In the genomic region with DNA sequence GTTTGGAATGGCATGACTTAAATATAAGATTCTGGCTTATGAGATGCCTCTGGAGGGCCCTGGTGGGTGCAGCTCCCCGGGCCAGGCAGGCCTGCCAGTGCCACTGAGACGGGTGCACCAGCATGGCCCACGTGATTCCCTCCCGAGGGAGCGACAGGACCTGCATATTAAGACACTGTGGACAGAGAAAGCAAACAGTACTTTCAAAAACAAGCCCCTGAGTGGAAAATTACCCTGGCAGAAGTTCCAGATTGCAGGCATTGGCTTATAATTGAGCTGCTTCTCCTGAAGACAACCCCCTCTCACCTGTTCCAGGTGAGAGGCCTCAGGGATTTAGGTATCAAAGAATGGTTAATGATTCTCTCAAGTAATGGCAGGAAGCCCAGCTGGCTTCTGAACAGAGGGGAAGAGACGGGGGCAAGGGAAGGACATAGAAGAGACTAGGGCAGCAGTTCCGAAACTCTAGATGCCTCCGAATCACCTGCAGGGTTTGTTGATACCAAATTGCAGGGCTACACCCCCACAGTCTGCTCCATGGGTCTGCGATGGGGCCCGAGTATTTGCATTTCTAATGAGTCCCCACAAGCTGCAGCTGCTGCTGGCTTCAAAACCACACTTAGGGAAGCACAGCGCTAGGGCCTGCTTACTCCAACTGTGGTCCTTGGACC, we compare ENCODE assay signal across 15 cellular contexts.
A peak's percentile ranks its signal among the peaks of the same experiment; 100 is the strongest.
DNase-seq lines count a peak whose midpoint lies in the region; ATAC-seq, FAIRE-seq and TF ChIP-seq lines count a peak whose summit lies in the region.
"Had no signal": no experiment of that assay in that cellular context is flagged by ENCODE, and none has a peak within 500 bp of the region (broad histone marks: within the 10 kb centered on the region; RNA-seq: fewer than 3 reads in every experiment).

No MANE protein-coding gene starts in this region.

- no peaks in the 10 kb centered on the region for H3K79me2 ChIP-seq in HepG2 (ENCODE audit: insufficient read depth, low read length)

- H3K4me3 Mint-ChIP-seq in activated T-helper 1 cell treated with anti-CD3 and anti-CD28 coated beads, Interleukin-12 subunit alpha, Interleukin-12 subunit beta, Interleukin-2, Interleukin-4 antibody, amounts not matched to agents 30 ng/mL and 10 ng/mL and 1 ng/mL, durations not matched to agents 14 hours and 24 hours and 36 hours, result no peak overlapping the region
- H3K4me3 Mint-ChIP-seq: activated CD4-positive, alpha-beta T cell treated with anti-CD3 and anti-CD28 coated beads, Interleukin-2, amount 10 ng/mL, durations not matched to agents 24 days and 14 days; neural crest cell had no signal

- TF ChIP-seq EP300 in HepG2 (IDR thresholded peaks at IDR 0.05; ENCODE audit: low read depth in 2 of 2, low read length in 2 of 2), result no peak
- TF ChIP-seq EP300 in HepG2 (CRISPR knock-in tag; IDR thresholded peaks at IDR 0.05; ENCODE audit: borderline replicate concordance), result no peak
- TF ChIP-seq EP300 in transverse colon (IDR thresholded peaks at IDR 0.05; ENCODE audit: low read depth), result no peak

- no peak overlapping the region for H3K4ac ChIP-seq in mesenchymal stem cell (ENCODE audit: low read depth in 1 of 2, low read length in 2 of 2)

- no peak overlapping the region for H2BK15ac ChIP-seq in mesenchymal stem cell (ENCODE audit: low read depth, poor library complexity, severe bottlenecking)

- H4K91ac ChIP-seq in mesenchymal stem cell (ENCODE audit: low read length), result no peak overlapping the region

- FAIRE-seq in HepG2 (lab: Jason Lieb, UNC), result no peak
- FAIRE-seq: HTR-8/SVneo had no signal

- no peak overlapping the region for H3K23ac ChIP-seq in mesenchymal stem cell (ENCODE audit: low read length in 2 of 2)

- no peak overlapping the region for H3K14ac ChIP-seq in mesenchymal stem cell (ENCODE audit: low read length in 2 of 2)

- H2BK5ac ChIP-seq in mesenchymal stem cell (ENCODE audit: low read depth, low read length, poor library complexity, severe bottlenecking), result no peak overlapping the region

- no peak for TF ChIP-seq RAD21 in HepG2 (CRISPR knock-in tag; IDR thresholded peaks at IDR 0.05)

- no peak overlapping the region for H3K4me2 ChIP-seq in HepG2 (ENCODE audit: low read depth, low read length)
- H3K4me2 ChIP-seq in mesenchymal stem cell (ENCODE audit: low read length, poor library complexity, severe bottlenecking), result no peak overlapping the region
- H3K4me2 ChIP-seq: SK-N-SH had no signal

- WGBS in HepG2 (ENCODE audit: low lambda C conversion rate), result 4% methylated on average over 11 of the region's 11 CpGs
- WGBS in transverse colon (ENCODE audit: low coverage in 1 of 2), 2 donors, result 35% methylated on average over 11 of the region's 11 CpGs; no CpG with 5 or more reads in 1 of the 2 donors
- WGBS in mesenchymal stem cell, result 59% methylated on average over 11 of the region's 11 CpGs

- H3K27ac ChIP-seq in HepG2 (ENCODE audit: extremely low read length, insufficient read depth, low read length) (no peak overlapping the region), transverse colon (peak overlapping the region; percentile 66 to 78 (median 75)), mesenchymal stem cell (ENCODE audit: low read length, poor library complexity, severe bottlenecking) (no peak overlapping the region)

- no peaks in the 10 kb centered on the region for H3K27me3 Mint-ChIP-seq in activated T-helper 1 cell treated with anti-CD3 and anti-CD28 coated beads, Interleukin-12 subunit alpha, Interleukin-12 subunit beta, Interleukin-2, Interleukin-4 antibody, amounts not matched to agents 30 ng/mL and 10 ng/mL and 1 ng/mL, durations not matched to agents 14 hours and 24 hours and 36 hours (ENCODE audit: insufficient read depth)
- H3K27me3 Mint-ChIP-seq: activated CD4-positive, alpha-beta T cell treated with anti-CD3 and anti-CD28 coated beads, Interleukin-2, amount 10 ng/mL, durations not matched to agents 24 days and 14 days had no signal

- no peak overlapping the region for H2BK120ac ChIP-seq in mesenchymal stem cell (ENCODE audit: low read depth, low read length)

- no peak overlapping the region for H3K18ac ChIP-seq in mesenchymal stem cell (ENCODE audit: low read depth in 1 of 2, low read length in 2 of 2)

- in situ Hi-C loops in HepG2 (cut with HindIII; ENCODE audit: extremely low pct_ligation_motif_present, low pct_unique_long_range_greater_than_20kb), result no loop called here
- in situ Hi-C loops in transverse colon (cut with MboI; ENCODE audit: low pct_ligation_motif_present in 1 of 4, low pct_unique_long_range_greater_than_20kb in 1 of 4, low sequenced_read_pairs in 3 of 4), result no loop called here

- H3K9ac ChIP-seq in HepG2 (ENCODE audit: insufficient read depth, low read depth, low read length) (no peak overlapping the region), mesenchymal stem cell (ENCODE audit: low read length) (no peak overlapping the region)
- H3K9ac ChIP-seq: SK-N-SH had no signal

- H3K36me3 Mint-ChIP-seq in activated T-helper 1 cell treated with anti-CD3 and anti-CD28 coated beads, Interleukin-12 subunit alpha, Interleukin-12 subunit beta, Interleukin-2, Interleukin-4 antibody, amounts not matched to agents 30 ng/mL and 10 ng/mL and 1 ng/mL, durations not matched to agents 14 hours and 24 hours and 36 hours (ENCODE audit: low read depth), result no peaks in the 10 kb centered on the region

- H3K9me3 ChIP-seq in HepG2 (ENCODE audit: low read length), result no peaks in the 10 kb centered on the region
- no peaks in the 10 kb centered on the region for H3K9me3 ChIP-seq in transverse colon
- H3K9me3 ChIP-seq in mesenchymal stem cell (ENCODE audit: control insufficient read depth, low read length), result no peaks in the 10 kb centered on the region
- H3K9me3 ChIP-seq: SK-N-SH had no signal

- DNase-seq in NCI-H1436 treated with DMSO at 0.1 percent for 48 hours (lab: John Stamatoyannopoulos, UW) (peak; percentile 99), SW480 (ENCODE audit: low spot score) (peak; percentile 67), HepG2 (ENCODE audit: low spot score) (no peak), transverse colon (peak; percentile 73), mesenchymal stem cell (no peak)
- DNase-seq in activated T-helper 1 cell treated with anti-CD3 and anti-CD28 coated beads, Interleukin-12 subunit alpha, Interleukin-12 subunit beta, Interleukin-2, Interleukin-4 antibody, amounts not matched to agents 30 ng/mL and 10 ng/mL and 1 ng/mL, durations not matched to agents 14 hours and 24 hours and 36 hours (ENCODE audit: low spot score), result no peak
- DNase-seq: activated CD4-positive, alpha-beta T cell treated with anti-CD3 and anti-CD28 coated beads, Interleukin-2, amount 10 ng/mL, durations not matched to agents 24 days and 14 days; activated naive CD4-positive, alpha-beta T cell treated with anti-CD3 and anti-CD28 coated beads, Interleukin-2, amount 50 U/mL, for 16 hours; effector memory CD4-positive, alpha-beta T cell; NCI-H82; SK-N-SH; stimulated activated CD4-positive, alpha-beta T cell treated with anti-CD3 and anti-CD28 coated beads, Interleukin-4, amount 100 ng/mL, for 24 hours had no signal

- H3K4me1 ChIP-seq in HepG2 (ENCODE audit: insufficient read depth, low read length), result 0 out of 2 replicates have a peak, but pooled peaks cover 5% of the 10 kb centered on the region
- peaks cover 0 to 45% (median 16%) of the 10 kb centered on the region in 4 donors for H3K4me1 ChIP-seq in transverse colon
- no peaks in the 10 kb centered on the region for H3K4me1 ChIP-seq in mesenchymal stem cell (ENCODE audit: control insufficient read depth, insufficient read depth, low read depth, low read length)

- no TSS peak for BruUV-seq in HepG2 (replicated peaks; lab: Mats Ljungman, UMichigan)

- H3K27me3 ChIP-seq in HepG2 (ENCODE audit: control insufficient read depth in 1 of 2, insufficient read depth in 2 of 2, low read length in 2 of 2) (peaks cover 0 to 25% of the 10 kb centered on the region in 2 experiments; a peak in 2 of 5 replicates), transverse colon (no peaks in the 10 kb centered on the region), mesenchymal stem cell (ENCODE audit: control insufficient read depth in 1 of 2, insufficient read depth in 1 of 2, low read length in 2 of 2) (peaks cover 0 to 47% of the 10 kb centered on the region in 2 experiments)

- intact Hi-C loops in HepG2 (cut with micrococcal nuclease; ENCODE audit: unreplicated experiment) (no loop called here), transverse colon (cut with DNase I; ENCODE audit: low total_unique reads) (no loop called here)
- intact Hi-C loops in activated T-helper 1 cell treated with anti-CD3 and anti-CD28 coated beads, Interleukin-12 subunit alpha, Interleukin-12 subunit beta, Interleukin-2, Interleukin-4 antibody, amounts not matched to agents 30 ng/mL and 10 ng/mL and 1 ng/mL, durations not matched to agents 14 hours and 24 hours and 36 hours (cut with micrococcal nuclease), result no loop called here

- H2AFZ ChIP-seq in HepG2 (ENCODE audit: low read length) (no peak overlapping the region), mesenchymal stem cell (ENCODE audit: low read depth, low read length) (no peak overlapping the region)

- CTCF ChIA-PET in HepG2 (lab: Yijun Ruan, JAX; ENCODE audit: low intra/inter-chr PET ratio, low total read pairs), result no interaction called here

- no peaks in the 10 kb centered on the region for H3K79me1 ChIP-seq in mesenchymal stem cell (replicated peaks; ENCODE audit: low read length, poor library complexity, severe bottlenecking)

- ATAC-seq in HepG2 (no peak), HG02798 (IDR thresholded peaks at IDR 0.05; ENCODE audit: poor library complexity, unreplicated experiment) (no peak)

- no peak overlapping the region for H3K27ac Mint-ChIP-seq in activated T-helper 1 cell treated with anti-CD3 and anti-CD28 coated beads, Interleukin-12 subunit alpha, Interleukin-12 subunit beta, Interleukin-2, Interleukin-4 antibody, amounts not matched to agents 30 ng/mL and 10 ng/mL and 1 ng/mL, durations not matched to agents 14 hours and 24 hours and 36 hours
- H3K27ac Mint-ChIP-seq: activated CD4-positive, alpha-beta T cell treated with anti-CD3 and anti-CD28 coated beads, Interleukin-2, amount 10 ng/mL, durations not matched to agents 24 days and 14 days had no signal

- H3K4me3 ChIP-seq in HepG2 (replicated peaks in 1 of 3; ENCODE audit: insufficient read depth in 1 of 3, low read depth in 2 of 3, low read length in 3 of 3) (no peak overlapping the region), transverse colon (no peak overlapping the region), mesenchymal stem cell (ENCODE audit: insufficient read depth in 1 of 2, low read depth in 1 of 2, low read length in 2 of 2) (no peak overlapping the region)

- no peak overlapping the region for H4K8ac ChIP-seq in mesenchymal stem cell (ENCODE audit: low read length)

- H4K20me1 ChIP-seq in HepG2 (ENCODE audit: insufficient read depth, low read length), result no peaks in the 10 kb centered on the region

- no peak for TF ChIP-seq CTCF in HepG2 (CRISPR knock-in tag; IDR thresholded peaks at IDR 0.05)
- no peak for TF ChIP-seq CTCF in transverse colon (IDR thresholded peaks at IDR 0.05)

- TF ChIP-seq POLR2A in HepG2 (IDR thresholded peaks at IDR 0.05; ENCODE audit: insufficient read depth in 1 of 2, low read depth in 2 of 2, low read length in 2 of 2), result no peak
- no peak for TF ChIP-seq POLR2A in transverse colon (IDR thresholded peaks at IDR 0.05)

- no peak overlapping the region for H2AK5ac ChIP-seq in mesenchymal stem cell (ENCODE audit: low read length, severe bottlenecking)

- H3K36me3 ChIP-seq in HepG2 (replicated peaks in 1 of 2; ENCODE audit: control insufficient read depth in 1 of 2, insufficient read depth in 2 of 2, low read length in 2 of 2) (no peaks in the 10 kb centered on the region), transverse colon (no peaks in the 10 kb centered on the region), mesenchymal stem cell (ENCODE audit: control insufficient read depth in 1 of 2, insufficient read depth in 2 of 2, low read depth in 1 of 2, low read length in 2 of 2) (no peaks in the 10 kb centered on the region)

- H3K4me1 Mint-ChIP-seq in activated T-helper 1 cell treated with anti-CD3 and anti-CD28 coated beads, Interleukin-12 subunit alpha, Interleukin-12 subunit beta, Interleukin-2, Interleukin-4 antibody, amounts not matched to agents 30 ng/mL and 10 ng/mL and 1 ng/mL, durations not matched to agents 14 hours and 24 hours and 36 hours (ENCODE audit: low read depth), result no peaks in the 10 kb centered on the region
- H3K4me1 Mint-ChIP-seq: activated CD4-positive, alpha-beta T cell treated with anti-CD3 and anti-CD28 coated beads, Interleukin-2, amount 10 ng/mL, durations not matched to agents 24 days and 14 days had no signal

- no peaks in the 10 kb centered on the region for H3K9me3 Mint-ChIP-seq in activated T-helper 1 cell treated with anti-CD3 and anti-CD28 coated beads, Interleukin-12 subunit alpha, Interleukin-12 subunit beta, Interleukin-2, Interleukin-4 antibody, amounts not matched to agents 30 ng/mL and 10 ng/mL and 1 ng/mL, durations not matched to agents 14 hours and 24 hours and 36 hours
- H3K9me3 Mint-ChIP-seq: activated CD4-positive, alpha-beta T cell treated with anti-CD3 and anti-CD28 coated beads, Interleukin-2, amount 10 ng/mL, durations not matched to agents 24 days and 14 days; neural crest cell had no signal

- POLR2A ChIA-PET in HepG2 (lab: Yijun Ruan, JAX), result no interaction called here

- no peak overlapping the region for H2BK12ac ChIP-seq in mesenchymal stem cell (ENCODE audit: low read length in 2 of 2)

Comparison
In these comparisons a context has a peak if more than half of its experiments do, and no peak if none do; other contexts are left out.
1. DNase-seq: peak in NCI-H1436 treated with DMSO at 0.1 percent for 48 hours (single experiment), SW480 (single experiment) and transverse colon (single experiment); none in HepG2 (single experiment), activated T-helper 1 cell treated with anti-CD3 and anti-CD28 coated beads, Interleukin-12 subunit alpha, Interleukin-12 subunit beta, Interleukin-2, Interleukin-4 antibody, amounts not matched to agents 30 ng/mL and 10 ng/mL and 1 ng/mL, durations not matched to agents 14 hours and 24 hours and 36 hours (single experiment) and mesenchymal stem cell (single experiment).
2. H3K27ac ChIP-seq: peak in transverse colon (4 of 4); none in HepG2 (single experiment) and mesenchymal stem cell (single experiment).